Comparison of ENCODE assay signal across 1 cellular context in genomic region chr1:160767417-160768294, GRCh38.
TF ChIP-seq lines count a peak whose summit lies in the region.

No MANE protein-coding gene starts in this region.

TF ChIP-seq in K562, 482 proteins besides CTCF, POLR2A, EP300 and RAD21:
- TF ChIP-seq NR2C2 (CRISPR knock-in tag; IDR thresholded peaks at IDR 0.05) (no peak), NR2C2 (tag; IDR thresholded peaks at IDR 0.05) (peak; percentile 47; the same call in 1 of the 2 replicates), MAZ (CRISPR knock-in tag; conservative IDR thresholded peaks at IDR 0.05 in 1 of 2, IDR thresholded peaks at IDR 0.05 in 1 of 2) (peak in 1 of 2 experiments; percentile 32; a peak in 1 of 4 replicates), ZNF76 (CRISPR knock-in tag; IDR thresholded peaks at IDR 0.05; ENCODE audit: borderline replicate concordance) (peak; percentile 57; the same call in 1 of the 2 replicates), C11orf30 (IDR thresholded peaks at IDR 0.05; ENCODE audit: low read depth) (0 out of 2 replicates have a peak, but pooled peaks have one; percentile 6), FOSL1 (tag; conservative IDR thresholded peaks at IDR 0.05) (0 out of 2 replicates have a peak, but pooled peaks have one; percentile 14), ZNF263 (CRISPR knock-in tag; IDR thresholded peaks at IDR 0.05; ENCODE audit: borderline replicate concordance) (peak; percentile 74), CREB3 (tag; conservative IDR thresholded peaks at IDR 0.05; ENCODE audit: low read depth) (peak; percentile 77), ZNF551 (CRISPR knock-in tag; IDR thresholded peaks at IDR 0.05) (no peak), ZNF24 (IDR thresholded peaks at IDR 0.05) (0 out of 2 replicates have a peak, but pooled peaks have one; percentile 49), ZNF316 (IDR thresholded peaks at IDR 0.05) (0 out of 2 replicates have a peak, but pooled peaks have one; percentile 16), ZNF766 (CRISPR knock-in tag; conservative IDR thresholded peaks at IDR 0.05) (peak; percentile 23; the same call in 1 of the 2 replicates), ATF1 (CRISPR knock-in tag; IDR thresholded peaks at IDR 0.05) (no peak), ATF1 (tag; IDR thresholded peaks at IDR 0.05) (peak; percentile 36; the same call in 1 of the 2 replicates), SIRT6 (IDR thresholded peaks at IDR 0.05; ENCODE audit: low read depth, low read length) (no peak)
- TF ChIP-seq, protein P1, sequence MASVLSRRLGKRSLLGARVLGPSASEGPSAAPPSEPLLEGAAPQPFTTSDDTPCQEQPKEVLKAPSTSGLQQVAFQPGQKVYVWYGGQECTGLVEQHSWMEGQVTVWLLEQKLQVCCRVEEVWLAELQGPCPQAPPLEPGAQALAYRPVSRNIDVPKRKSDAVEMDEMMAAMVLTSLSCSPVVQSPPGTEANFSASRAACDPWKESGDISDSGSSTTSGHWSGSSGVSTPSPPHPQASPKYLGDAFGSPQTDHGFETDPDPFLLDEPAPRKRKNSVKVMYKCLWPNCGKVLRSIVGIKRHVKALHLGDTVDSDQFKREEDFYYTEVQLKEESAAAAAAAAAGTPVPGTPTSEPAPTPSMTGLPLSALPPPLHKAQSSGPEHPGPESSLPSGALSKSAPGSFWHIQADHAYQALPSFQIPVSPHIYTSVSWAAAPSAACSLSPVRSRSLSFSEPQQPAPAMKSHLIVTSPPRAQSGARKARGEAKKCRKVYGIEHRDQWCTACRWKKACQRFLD (CRISPR knock-in tag; IDR thresholded peaks at IDR 0.05): peak; percentile 41; the same call in 1 of the 2 replicates
- TF ChIP-seq, protein P2, sequence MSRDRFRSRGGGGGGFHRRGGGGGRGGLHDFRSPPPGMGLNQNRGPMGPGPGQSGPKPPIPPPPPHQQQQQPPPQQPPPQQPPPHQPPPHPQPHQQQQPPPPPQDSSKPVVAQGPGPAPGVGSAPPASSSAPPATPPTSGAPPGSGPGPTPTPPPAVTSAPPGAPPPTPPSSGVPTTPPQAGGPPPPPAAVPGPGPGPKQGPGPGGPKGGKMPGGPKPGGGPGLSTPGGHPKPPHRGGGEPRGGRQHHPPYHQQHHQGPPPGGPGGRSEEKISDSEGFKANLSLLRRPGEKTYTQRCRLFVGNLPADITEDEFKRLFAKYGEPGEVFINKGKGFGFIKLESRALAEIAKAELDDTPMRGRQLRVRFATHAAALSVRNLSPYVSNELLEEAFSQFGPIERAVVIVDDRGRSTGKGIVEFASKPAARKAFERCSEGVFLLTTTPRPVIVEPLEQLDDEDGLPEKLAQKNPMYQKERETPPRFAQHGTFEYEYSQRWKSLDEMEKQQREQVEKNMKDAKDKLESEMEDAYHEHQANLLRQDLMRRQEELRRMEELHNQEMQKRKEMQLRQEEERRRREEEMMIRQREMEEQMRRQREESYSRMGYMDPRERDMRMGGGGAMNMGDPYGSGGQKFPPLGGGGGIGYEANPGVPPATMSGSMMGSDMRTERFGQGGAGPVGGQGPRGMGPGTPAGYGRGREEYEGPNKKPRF (IDR thresholded peaks at IDR 0.05; ENCODE audit: low read depth, low read length): no peak
